9 cellular contexts compared by ENCODE assay signal in the genomic region with DNA sequence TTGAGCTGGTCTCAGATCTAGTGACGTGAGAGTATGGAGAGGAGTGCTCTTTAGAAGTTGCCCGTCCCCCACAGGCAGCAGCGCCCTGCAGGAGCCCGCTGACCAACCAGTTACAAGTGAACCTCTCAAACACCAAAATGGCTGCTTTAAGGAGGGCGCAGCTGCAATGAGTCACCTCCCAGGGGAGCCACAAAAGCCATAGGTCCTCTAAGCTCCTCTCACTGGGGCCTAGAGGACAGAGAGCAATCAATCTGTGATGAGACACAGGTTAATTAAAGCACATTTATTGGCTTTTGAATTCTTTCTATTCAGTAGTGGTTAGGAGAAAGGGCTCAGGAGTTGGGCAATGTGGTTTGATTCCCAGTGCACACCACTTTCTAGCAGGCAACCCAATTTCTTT. TPM values are rescaled to one million over a fixed set of nuclear protein-coding genes. Genes with fewer than 3 reads are reported as not detected.
DNase-seq lines count a peak whose midpoint lies in the region; ATAC-seq, FAIRE-seq and TF ChIP-seq lines count a peak whose summit lies in the region.
"Had no signal": no experiment of that assay in that cellular context is flagged by ENCODE, and none has a peak within 500 bp of the region (broad histone marks: within the 10 kb centered on the region; RNA-seq: fewer than 3 reads in every experiment).

No MANE protein-coding gene starts in this region.

- RAD21 ChIA-PET in GM12878 (lab: Charles Lee; ENCODE audit: unreplicated experiment) = no interaction called here

- no peak overlapping the region for H3K4me2 ChIP-seq in GM12878 (ENCODE audit: control insufficient read depth, insufficient read depth)

- no peaks in the 10 kb centered on the region; the same call in 1 of the 2 replicates for H3K79me2 ChIP-seq in GM12878 (ENCODE audit: control insufficient read depth, insufficient read depth, low read length)

- SMC1A ChIA-PET in GM12878 (lab: Charles Lee; ENCODE audit: uncharacterized antibody, unreplicated experiment) = interaction anchor here (0.7 to 1.3 kb wide), 4 partner anchors 10 to 95 kb away, joined by 3 to 4 read pairs (median 3); no protein-coding TSS in a partner anchor

- POLR2A ChIA-PET in GM12878 (lab: Charles Lee) = no interaction called here

- peak; percentile 52 for DNase-seq in BE2C
- DNase-seq in NCI-H1092 treated with DMSO at 0.1 percent for 48 hours (lab: John Stamatoyannopoulos, UW) = peak; percentile 96
- no peak for DNase-seq in GM12878 (ENCODE audit: low read depth, low spot score)
- DNase-seq in effector memory CD4-positive, alpha-beta T cell = no peak
- no peak for DNase-seq in activated gamma-delta T cell (lab: John Stamatoyannopoulos, UW)
- DNase-seq: substantia nigra had no signal

- H3K9me3 ChIP-seq in BE2C = no peaks in the 10 kb centered on the region
- no peaks in the 10 kb centered on the region for H3K9me3 ChIP-seq in GM12878 (replicated peaks; ENCODE audit: control insufficient read depth, insufficient read depth, low read length)
- no peaks in the 10 kb centered on the region for H3K9me3 ChIP-seq in effector memory CD4-positive, alpha-beta T cell (ENCODE audit: control insufficient read depth, low read length)

- H3K27me3 ChIP-seq in BE2C = no peaks in the 10 kb centered on the region
- H3K27me3 ChIP-seq in GM12878 (replicated peaks in 1 of 2; ENCODE audit: control insufficient read depth in 2 of 2, insufficient read depth in 2 of 2, low read length in 1 of 2) = no peaks in the 10 kb centered on the region
- H3K27me3 ChIP-seq in effector memory CD4-positive, alpha-beta T cell (replicated peaks; ENCODE audit: control insufficient read depth, insufficient read depth, low read length, poor library complexity, severe bottlenecking) = no peaks in the 10 kb centered on the region

- H3K4me1 ChIP-seq in BE2C (peaks cover 3% of the 10 kb centered on the region; the same call in 1 of the 2 replicates), GM12878 (ENCODE audit: control insufficient read depth, insufficient read depth, low read length) (no peaks in the 10 kb centered on the region)
- no peaks in the 10 kb centered on the region for H3K4me1 ChIP-seq in effector memory CD4-positive, alpha-beta T cell (ENCODE audit: control insufficient read depth, insufficient read depth, low read length, poor library complexity, severe bottlenecking)

- in situ Hi-C loops in GM12878 (cut with MboI) = no loop called here

- BruUV-seq in GM12878 (replicated peaks; lab: Mats Ljungman, UMichigan) = no TSS peak

- H3K36me3 ChIP-seq in BE2C (no peaks in the 10 kb centered on the region), GM12878 (ENCODE audit: control insufficient read depth in 2 of 2, insufficient read depth in 2 of 2, low read length in 1 of 2) (peaks cover 21 to 23% of the 10 kb centered on the region in 2 experiments)
- H3K36me3 ChIP-seq in effector memory CD4-positive, alpha-beta T cell (ENCODE audit: control insufficient read depth, insufficient read depth, low read length) = peaks cover 45% of the 10 kb centered on the region

- H2AFZ ChIP-seq in GM12878 (ENCODE audit: control insufficient read depth, low read depth, low read length) = no peak overlapping the region

- H3K4me3 ChIP-seq in BE2C (ENCODE audit: low read depth, low read length) (no peak overlapping the region), GM12878 (no peak overlapping the region)
- H3K4me3 ChIP-seq in effector memory CD4-positive, alpha-beta T cell (ENCODE audit: insufficient read depth, low read depth, low read length, poor library complexity, severe bottlenecking) = no peak overlapping the region
- H3K4me3 ChIP-seq: skin epidermis had no signal

- H4K20me1 ChIP-seq in GM12878 (ENCODE audit: control insufficient read depth, insufficient read depth) = no peaks in the 10 kb centered on the region; the same call in 1 of the 2 replicates

- 92% methylated on average over 5 of the region's 5 CpGs for WGBS in GM12878 (ENCODE audit: insufficient coverage, insufficient replicate concordance, low lambda C conversion rate, missing lambda C conversion rate)

- FAIRE-seq in GM12878 (lab: Jason Lieb, UNC) = no peak

- no peak for TF ChIP-seq POLR2A in GM12878 (IDR thresholded peaks at IDR 0.05; ENCODE audit: low read depth, low read length)

- no peak for TF ChIP-seq RAD21 in GM12878 (IDR thresholded peaks at IDR 0.05; ENCODE audit: insufficient read depth, low read depth, low read length)

- no peak overlapping the region for H3K9ac ChIP-seq in GM12878 (ENCODE audit: control insufficient read depth, insufficient read depth, low read length)

- ATAC-seq in GM12878 = no peak
- ATAC-seq in HG03175 (IDR thresholded peaks at IDR 0.05; ENCODE audit: unreplicated experiment) = no peak

- TF ChIP-seq EP300 in GM12878 (IDR thresholded peaks at IDR 0.05; ENCODE audit: borderline replicate concordance in 1 of 2, control insufficient read depth in 1 of 2, low read depth in 2 of 2, low read length in 2 of 2) = no peak

- TF ChIP-seq CTCF in BE2C (IDR thresholded peaks at IDR 0.05; ENCODE audit: low read depth, low read length) = no peak
- TF ChIP-seq CTCF in GM12878 (IDR thresholded peaks at IDR 0.05 in 2 of 3, conservative IDR thresholded peaks at IDR 0.05 in 1 of 3; ENCODE audit: control insufficient read depth in 2 of 3, extremely low read depth in 1 of 3, insufficient read depth in 1 of 3, low read depth in 3 of 3, low read length in 3 of 3) = no peak

- H3K27ac ChIP-seq in GM12878 (ENCODE audit: control insufficient read depth, insufficient read depth) = no peak overlapping the region
- no peak overlapping the region for H3K27ac ChIP-seq in effector memory CD4-positive, alpha-beta T cell (ENCODE audit: insufficient read depth, low read length, poor library complexity, severe bottlenecking)
- H3K27ac ChIP-seq: C4-2B had no signal

- CTCF ChIA-PET in GM12878 (lab: Yijun Ruan, JAX) = interaction anchor here (1.2 to 1.6 kb wide), 3 partner anchors 11 to 389 kb away, joined by 3 to 4 read pairs (median 3); no protein-coding TSS in a partner anchor

- intact Hi-C loops in GM12878 (cut with micrococcal nuclease; ENCODE audit: unreplicated experiment) = no loop called here

RNA-seq across cellular contexts. Expression of gene RAPSN, which starts 15.5 kb away (rescaled TPM):
- polyA plus RNA-seq in BE2C (2012; ENCODE audit: insufficient read depth, insufficient read length, low read depth) = not detected
- not detected in 2 replicates for total RNA-seq in GM12878 (2013; cell fraction: nucleolus; rRNA removed)
- total RNA-seq in GM12878 (2014; rRNA removed) (0.23 and 0.27 TPM in 2 replicates), GM12878 (2014; rRNA removed; fragmentation: Illumina TruSeq; extraction: Trizol) (0.09 and 0.13 TPM in 2 replicates), GM12878 (2021) (0.15 and 0.27 TPM in 2 replicates)
- polyA plus RNA-seq in GM12878 (2011; ENCODE audit: low read depth) = not detected
- polyA plus RNA-seq in GM12878 (2011; rRNA removed) (0.08 and 0.09 TPM in 2 replicates), GM12878 (2014; fragmentation: Illumina TruSeq; extraction: Trizol) (not detected in 2 replicates), GM12878 (2014; fragmentation: Nextera tagmentation; extraction: Ambion mirVana) (not detected), GM12878 (2014; rRNA removed) (0.28 TPM in 1 of 2 replicates, not detected in the other), GM12878 (2016; fragmentation: Nextera tagmentation; extraction: Ambion mirVana) (not detected)
- polyA plus RNA-seq in GM12878 (2011; cell fraction: cytosol; rRNA removed) = 0.07 TPM in 1 of 2 replicates, not detected in the other
- 0.23 and 0.48 TPM in 2 replicates for polyA plus RNA-seq in GM12878 (2011; cell fraction: nucleus; rRNA removed)
- polyA plus RNA-seq in GM12878 (2012) = 0.08 and 0.91 TPM in 2 replicates
- 0.31 TPM in 1 of 2 replicates, not detected in the other for polyA minus RNA-seq in GM12878 (2011; rRNA and poly(A)+ RNA removed)
- polyA minus RNA-seq in GM12878 (2011; cell fraction: cytosol; rRNA and poly(A)+ RNA removed) = not detected in 2 replicates
- polyA minus RNA-seq in GM12878 (2011; cell fraction: nucleus; rRNA and poly(A)+ RNA removed) = 0.12 and 1.1 TPM in 2 replicates

RNA-seq across cellular contexts. Expression of gene PSMC3, which starts 38.2 kb away (rescaled TPM):
- 230 TPM for polyA plus RNA-seq in BE2C (2012; ENCODE audit: insufficient read depth, insufficient read length, low read depth)
- total RNA-seq in GM12878 (2013; cell fraction: nucleolus; rRNA removed) = 43.7 and 52.4 TPM in 2 replicates
- total RNA-seq in GM12878 (2014; rRNA removed) (112 and 114 TPM in 2 replicates), GM12878 (2014; rRNA removed; fragmentation: Illumina TruSeq; extraction: Trizol) (180 and 181 TPM in 2 replicates), GM12878 (2021) (144 and 157 TPM in 2 replicates)
- 116 TPM for polyA plus RNA-seq in GM12878 (2011; ENCODE audit: low read depth)
- polyA plus RNA-seq in GM12878 (2011; rRNA removed) (143 and 159 TPM in 2 replicates), GM12878 (2014; fragmentation: Illumina TruSeq; extraction: Trizol) (245 and 283 TPM in 2 replicates), GM12878 (2014; fragmentation: Nextera tagmentation; extraction: Ambion mirVana) (10 to 100 TPM; 39.5 to 54.3 TPM), GM12878 (2014; rRNA removed) (153 TPM in 2 replicates), GM12878 (2016; fragmentation: Nextera tagmentation; extraction: Ambion mirVana) (100 to 1,000 TPM; 256 to 289 TPM)
- polyA plus RNA-seq in GM12878 (2011; cell fraction: cytosol; rRNA removed) = 118 and 142 TPM in 2 replicates
- 78.3 and 128 TPM in 2 replicates for polyA plus RNA-seq in GM12878 (2011; cell fraction: nucleus; rRNA removed)
- 90.1 and 134 TPM in 2 replicates for polyA plus RNA-seq in GM12878 (2012)
- polyA minus RNA-seq in GM12878 (2011; rRNA and poly(A)+ RNA removed) = 89.2 and 147 TPM in 2 replicates
- 26.3 and 35.2 TPM in 2 replicates for polyA minus RNA-seq in GM12878 (2011; cell fraction: cytosol; rRNA and poly(A)+ RNA removed)
- 29.3 and 50.7 TPM in 2 replicates for polyA minus RNA-seq in GM12878 (2011; cell fraction: nucleus; rRNA and poly(A)+ RNA removed)

RNA-seq across cellular contexts. Expression of gene SLC39A13, which starts 56.1 kb away (rescaled TPM):
- 41.0 TPM for polyA plus RNA-seq in BE2C (2012; ENCODE audit: insufficient read depth, insufficient read length, low read depth)
- 7.2 and 9.7 TPM in 2 replicates for total RNA-seq in GM12878 (2013; cell fraction: nucleolus; rRNA removed)
- 11.3 and 14.5 TPM in 2 replicates for total RNA-seq in GM12878 (2014; rRNA removed)
- 3.3 and 3.6 TPM in 2 replicates for total RNA-seq in GM12878 (2014; rRNA removed; fragmentation: Illumina TruSeq; extraction: Trizol)
- total RNA-seq in GM12878 (2021) = 14.5 and 15.0 TPM in 2 replicates
- 3.5 TPM for polyA plus RNA-seq in GM12878 (2011; ENCODE audit: low read depth)
- 2.0 and 4.2 TPM in 2 replicates for polyA plus RNA-seq in GM12878 (2011; rRNA removed)
- 6.3 and 12.0 TPM in 2 replicates for polyA plus RNA-seq in GM12878 (2011; cell fraction: cytosol; rRNA removed)
- 51.1 and 51.6 TPM in 2 replicates for polyA plus RNA-seq in GM12878 (2011; cell fraction: nucleus; rRNA removed)
- 11.0 and 11.1 TPM in 2 replicates for polyA plus RNA-seq in GM12878 (2012)
- 2.1 and 3.2 TPM in 2 replicates for polyA plus RNA-seq in GM12878 (2014; fragmentation: Illumina TruSeq; extraction: Trizol)
- under 1 TPM; 0.23 to 0.60 TPM for polyA plus RNA-seq in GM12878 (2014; fragmentation: Nextera tagmentation; extraction: Ambion mirVana)
- 19.8 and 20.4 TPM in 2 replicates for polyA plus RNA-seq in GM12878 (2014; rRNA removed)
- polyA plus RNA-seq in GM12878 (2016; fragmentation: Nextera tagmentation; extraction: Ambion mirVana) = 1 to 10 TPM; 8.4 to 8.9 TPM
- polyA minus RNA-seq in GM12878 (2011; rRNA and poly(A)+ RNA removed) = 2.6 and 4.5 TPM in 2 replicates
- 2.3 and 2.4 TPM in 2 replicates for polyA minus RNA-seq in GM12878 (2011; cell fraction: cytosol; rRNA and poly(A)+ RNA removed)
- polyA minus RNA-seq in GM12878 (2011; cell fraction: nucleus; rRNA and poly(A)+ RNA removed) = 4.6 and 7.7 TPM in 2 replicates

Comparison
In these comparisons a context has a peak if more than half of its experiments do, and no peak if none do; other contexts are left out.
1. DNase-seq: peak in BE2C (single experiment) and NCI-H1092 treated with DMSO at 0.1 percent for 48 hours (single experiment); none in GM12878 (single experiment), effector memory CD4-positive, alpha-beta T cell (0 of 3) and activated gamma-delta T cell (single experiment).